ENCODE assay signal across 25 cellular contexts in the genomic region with DNA sequence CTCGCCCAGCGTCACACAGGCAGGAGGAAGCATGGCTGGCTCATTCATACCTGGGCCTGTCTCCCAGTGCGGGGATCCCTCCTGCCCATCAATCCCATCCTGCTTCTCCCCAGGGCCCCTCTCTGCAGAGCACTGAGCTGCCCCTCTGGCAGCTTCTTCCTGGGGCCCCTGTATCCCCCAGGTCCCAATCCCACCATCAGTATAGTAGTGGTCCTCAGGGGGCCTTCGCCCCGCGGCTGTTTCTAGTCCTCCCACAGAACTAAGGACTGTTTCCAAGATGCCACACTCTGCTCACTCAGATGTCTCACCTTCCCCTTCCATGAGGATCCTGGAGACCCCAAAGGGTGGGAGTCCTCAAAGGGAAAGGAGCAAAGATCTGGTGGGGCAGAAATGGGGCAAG.
A peak's percentile ranks its signal among the peaks of the same experiment; 100 is the strongest.
DNase-seq lines count a peak whose midpoint lies in the region; ATAC-seq and TF ChIP-seq lines count a peak whose summit lies in the region.
"Had no signal": no experiment of that assay in that cellular context is flagged by ENCODE, and none has a peak within 500 bp of the region (broad histone marks: within the 10 kb centered on the region; RNA-seq: fewer than 3 reads in every experiment).

No MANE protein-coding gene starts in this region.

- peaks cover 4% of the 10 kb centered on the region for H3K4me1 Mint-ChIP-seq in activated naive CD8-positive, alpha-beta T cell treated with anti-CD3 and anti-CD28 coated beads, Interleukin-2, amount 10 ng/mL, durations not matched to agents 7 days and 5 days
- peaks cover 3% of the 10 kb centered on the region for H3K4me1 Mint-ChIP-seq in activated naive CD8-positive, alpha-beta T cell treated with anti-CD3 and anti-CD28 coated beads, Interleukin-2, amount 50 U/mL, for 24 hours
- H3K4me1 Mint-ChIP-seq in stimulated activated effector memory CD8-positive, alpha-beta T cell treated with anti-CD3 and anti-CD28 coated beads, Interleukin-12 subunit alpha, Interleukin-12 subunit beta, amount 100 ng/mL, for 72 hours, result peaks cover 18% of the 10 kb centered on the region

- no peaks in the 10 kb centered on the region for H3K36me3 Mint-ChIP-seq in activated naive CD8-positive, alpha-beta T cell treated with anti-CD3 and anti-CD28 coated beads, Interleukin-2, amount 10 ng/mL, durations not matched to agents 7 days and 5 days
- H3K36me3 Mint-ChIP-seq in activated naive CD8-positive, alpha-beta T cell treated with anti-CD3 and anti-CD28 coated beads, Interleukin-2, amount 50 U/mL, for 24 hours (ENCODE audit: low read depth), result no peaks in the 10 kb centered on the region
- no peaks in the 10 kb centered on the region for H3K36me3 Mint-ChIP-seq in stimulated activated effector memory CD8-positive, alpha-beta T cell treated with anti-CD3 and anti-CD28 coated beads, Interleukin-12 subunit alpha, Interleukin-12 subunit beta, amount 100 ng/mL, for 72 hours
- H3K36me3 Mint-ChIP-seq: CD4-positive, CD25-positive, alpha-beta regulatory T cell had no signal

- no peak overlapping the region for H3K27ac Mint-ChIP-seq in activated naive CD8-positive, alpha-beta T cell treated with anti-CD3 and anti-CD28 coated beads, Interleukin-2, amount 10 ng/mL, durations not matched to agents 7 days and 5 days
- H3K27ac Mint-ChIP-seq in activated naive CD8-positive, alpha-beta T cell treated with anti-CD3 and anti-CD28 coated beads, Interleukin-2, amount 50 U/mL, for 24 hours, result no peak overlapping the region
- H3K27ac Mint-ChIP-seq in stimulated activated effector memory CD8-positive, alpha-beta T cell treated with anti-CD3 and anti-CD28 coated beads, Interleukin-12 subunit alpha, Interleukin-12 subunit beta, amount 100 ng/mL, for 72 hours, result no peak overlapping the region
- H3K27ac Mint-ChIP-seq: IgD-negative memory B cell had no signal

- H3K9me3 Mint-ChIP-seq in activated naive CD8-positive, alpha-beta T cell treated with anti-CD3 and anti-CD28 coated beads, Interleukin-2, amount 10 ng/mL, durations not matched to agents 7 days and 5 days, result no peaks in the 10 kb centered on the region
- no peaks in the 10 kb centered on the region for H3K9me3 Mint-ChIP-seq in activated naive CD8-positive, alpha-beta T cell treated with anti-CD3 and anti-CD28 coated beads, Interleukin-2, amount 50 U/mL, for 24 hours
- H3K9me3 Mint-ChIP-seq in stimulated activated effector memory CD8-positive, alpha-beta T cell treated with anti-CD3 and anti-CD28 coated beads, Interleukin-12 subunit alpha, Interleukin-12 subunit beta, amount 100 ng/mL, for 72 hours, result no peaks in the 10 kb centered on the region
- H3K9me3 Mint-ChIP-seq: IgD-negative memory B cell had no signal

- TF ChIP-seq CTCF in RWPE2 (IDR thresholded peaks at IDR 0.05; ENCODE audit: poor library complexity, severe bottlenecking) (no peak), suprapubic skin (IDR thresholded peaks at IDR 0.05) (no peak), prostate gland (IDR thresholded peaks at IDR 0.05) (no peak)

- H3K27me3 Mint-ChIP-seq in activated naive CD8-positive, alpha-beta T cell treated with anti-CD3 and anti-CD28 coated beads, Interleukin-2, amount 10 ng/mL, durations not matched to agents 7 days and 5 days, result peaks cover 13% of the 10 kb centered on the region
- peaks cover 15% of the 10 kb centered on the region for H3K27me3 Mint-ChIP-seq in activated naive CD8-positive, alpha-beta T cell treated with anti-CD3 and anti-CD28 coated beads, Interleukin-2, amount 50 U/mL, for 24 hours

- H3K36me3 ChIP-seq in RWPE2 (ENCODE audit: low read depth) (no peaks in the 10 kb centered on the region), suprapubic skin (peaks cover 3% of the 10 kb centered on the region), prostate gland (no peaks in the 10 kb centered on the region)

- no peak for TF ChIP-seq EP300 in suprapubic skin (IDR thresholded peaks at IDR 0.05)

- ATAC-seq in activated naive CD8-positive, alpha-beta T cell treated with anti-CD3 and anti-CD28 coated beads, Interleukin-2, amount 10 ng/mL, durations not matched to agents 7 days and 5 days (ENCODE audit: low read depth), result no peak
- no peak for ATAC-seq in activated naive CD8-positive, alpha-beta T cell treated with anti-CD3 and anti-CD28 coated beads, Interleukin-2, amount 50 U/mL, for 24 hours
- ATAC-seq in RWPE2 (ENCODE audit: low read depth) (no peak), HG03108 (IDR thresholded peaks at IDR 0.05; ENCODE audit: unreplicated experiment) (no peak)
- no peak for ATAC-seq in stimulated activated effector memory CD8-positive, alpha-beta T cell treated with anti-CD3 and anti-CD28 coated beads, Interleukin-12 subunit alpha, Interleukin-12 subunit beta, amount 100 ng/mL, for 72 hours
- ATAC-seq: Panc1 had no signal

- TF ChIP-seq POLR2A in suprapubic skin (IDR thresholded peaks at IDR 0.05), result no peak
- TF ChIP-seq POLR2A in prostate gland (IDR thresholded peaks at IDR 0.05), result no peak

- H3K4me3 ChIP-seq in RWPE2 (ENCODE audit: severe bottlenecking) (no peak overlapping the region), suprapubic skin (no peak overlapping the region), prostate gland (no peak overlapping the region)
- H3K4me3 ChIP-seq: GM23248 had no signal

- H3K4me3 Mint-ChIP-seq in activated naive CD8-positive, alpha-beta T cell treated with anti-CD3 and anti-CD28 coated beads, Interleukin-2, amount 10 ng/mL, durations not matched to agents 7 days and 5 days, result no peak overlapping the region
- H3K4me3 Mint-ChIP-seq in activated naive CD8-positive, alpha-beta T cell treated with anti-CD3 and anti-CD28 coated beads, Interleukin-2, amount 50 U/mL, for 24 hours, result no peak overlapping the region
- no peak overlapping the region for H3K4me3 Mint-ChIP-seq in stimulated activated effector memory CD8-positive, alpha-beta T cell treated with anti-CD3 and anti-CD28 coated beads, Interleukin-12 subunit alpha, Interleukin-12 subunit beta, amount 100 ng/mL, for 72 hours
- H3K4me3 Mint-ChIP-seq: CD4-positive, CD25-positive, alpha-beta regulatory T cell had no signal

- H3K27me3 ChIP-seq in RWPE2 (ENCODE audit: insufficient read depth, poor library complexity, severe bottlenecking) (no peaks in the 10 kb centered on the region), suprapubic skin (no peaks in the 10 kb centered on the region), prostate gland (replicated peaks; ENCODE audit: insufficient read depth) (no peaks in the 10 kb centered on the region)

- WGBS in suprapubic skin, result 77% methylated on average over 4 of the region's 6 CpGs
- WGBS in prostate gland, result 91% methylated on average over 6 of the region's 6 CpGs

- intact Hi-C loops in prostate gland (cut with DNase I), result no loop called here

- POLR2A ChIA-PET in activated naive CD8-positive, alpha-beta T cell treated with anti-CD3 and anti-CD28 coated beads, Interleukin-2, amount 10 ng/mL, durations not matched to agents 7 days and 5 days (lab: Charles Lee), result no interaction called here

- DNase-seq in activated naive CD8-positive, alpha-beta T cell treated with anti-CD3 and anti-CD28 coated beads, Interleukin-2, amount 10 ng/mL, durations not matched to agents 7 days and 5 days, result peak; percentile 8
- DNase-seq in activated naive CD8-positive, alpha-beta T cell treated with anti-CD3 and anti-CD28 coated beads, Interleukin-2, amount 50 U/mL, for 24 hours, result no peak
- peak; percentile 20 for DNase-seq in RWPE2 (ENCODE audit: low spot score)
- peak; percentile 79 for DNase-seq in mesenteric fat pad (ENCODE audit: low spot score)
- DNase-seq in suprapubic skin (ENCODE audit: low spot score in 2 of 2), result peak; percentile 43 to 45
- DNase-seq in prostate gland (ENCODE audit: low spot score), result no peak
- DNase-seq in stimulated activated effector memory CD8-positive, alpha-beta T cell treated with anti-CD3 and anti-CD28 coated beads, Interleukin-12 subunit alpha, Interleukin-12 subunit beta, amount 100 ng/mL, for 72 hours (ENCODE audit: low spot score in 2 of 2), result no peak
- DNase-seq: CD4-positive, CD25-positive, alpha-beta regulatory T cell; DMS153; DND-41; GM23248; NCI-H1048; NCI-H1417; NCI-H1694 treated with DMSO at 0.1 percent for 48 hours; NCI-H2081 treated with DMSO at 0.1 percent for 48 hours; NCI-H2171; NCI-H226; NCI-H510A; NCI-H69; SK-N-SH had no signal

- H3K27ac ChIP-seq in RWPE2 (ENCODE audit: poor library complexity, severe bottlenecking), result no peak overlapping the region
- H3K27ac ChIP-seq in suprapubic skin, result no peak overlapping the region
- H3K27ac ChIP-seq in prostate gland, result no peak overlapping the region
- H3K27ac ChIP-seq: 22Rv1, GM23248, HL-60 had no signal

- H3K4me1 ChIP-seq in RWPE2 (ENCODE audit: insufficient read depth, poor library complexity, severe bottlenecking), result peaks cover 6% of the 10 kb centered on the region
- H3K4me1 ChIP-seq in suprapubic skin, result no peaks in the 10 kb centered on the region
- no peaks in the 10 kb centered on the region for H3K4me1 ChIP-seq in prostate gland (replicated peaks)

- H3K9me3 ChIP-seq in RWPE2 (ENCODE audit: severe bottlenecking) (no peaks in the 10 kb centered on the region), suprapubic skin (no peaks in the 10 kb centered on the region), prostate gland (no peaks in the 10 kb centered on the region)
- H3K9me3 ChIP-seq: SK-N-SH had no signal

Comparison
In these comparisons a context has a peak if more than half of its experiments do, and no peak if none do; other contexts are left out.
1. DNase-seq: peak in activated naive CD8-positive, alpha-beta T cell treated with anti-CD3 and anti-CD28 coated beads, Interleukin-2, amount 10 ng/mL, durations not matched to agents 7 days and 5 days (single experiment), RWPE2 (single experiment), mesenteric fat pad (single experiment) and suprapubic skin (2 of 2); none in activated naive CD8-positive, alpha-beta T cell treated with anti-CD3 and anti-CD28 coated beads, Interleukin-2, amount 50 U/mL, for 24 hours (single experiment), prostate gland (single experiment) and stimulated activated effector memory CD8-positive, alpha-beta T cell treated with anti-CD3 and anti-CD28 coated beads, Interleukin-12 subunit alpha, Interleukin-12 subunit beta, amount 100 ng/mL, for 72 hours (0 of 2).